In the genomic region with DNA sequence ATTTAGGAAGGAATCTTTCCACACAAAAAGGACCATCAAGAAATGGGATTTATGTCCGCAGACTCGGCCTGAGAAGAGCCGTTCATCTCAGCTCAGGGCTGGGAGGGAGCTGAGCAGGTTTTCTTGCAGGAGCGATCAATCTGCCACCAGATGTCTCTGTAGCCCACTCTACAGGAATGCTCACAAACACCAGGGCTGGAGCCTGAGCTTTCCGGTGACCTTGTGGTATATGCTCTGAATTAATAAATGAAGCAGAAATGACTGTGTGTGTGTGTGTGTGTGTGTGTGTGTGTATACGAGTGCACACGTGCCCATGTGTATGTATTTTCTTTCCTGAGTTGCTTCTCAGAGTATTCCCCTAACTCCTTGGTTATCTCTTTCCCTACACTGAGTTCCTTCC, we compare ENCODE assay signal across 8 cellular contexts. TPM values are rescaled to one million over a fixed set of nuclear protein-coding genes. Genes with fewer than 3 reads are reported as not detected.
DNase-seq lines count a peak whose midpoint lies in the region; ATAC-seq, FAIRE-seq and TF ChIP-seq lines count a peak whose summit lies in the region.

No MANE protein-coding gene starts in this region.

- TF ChIP-seq EP300 in A549 (IDR thresholded peaks at IDR 0.05): no peak

- no peak overlapping the region for H3K4me2 ChIP-seq in A549

- H3K9me3 ChIP-seq in A549 (no peaks in the 10 kb centered on the region), tibial artery (no peaks in the 10 kb centered on the region)
- H3K9me3 ChIP-seq in effector memory CD4-positive, alpha-beta T cell (ENCODE audit: control insufficient read depth, low read length): no peaks in the 10 kb centered on the region

- POLR2A ChIA-PET in A549 (lab: Yijun Ruan, JAX): interaction anchor here (0.5 to 0.6 kb wide), 2 partner anchors 629 to 1407 kb away, joined by 3 to 5 read pairs; no protein-coding TSS in a partner anchor

- H3K27me3 ChIP-seq in tibial artery: no peaks in the 10 kb centered on the region
- no peaks in the 10 kb centered on the region for H3K27me3 ChIP-seq in effector memory CD4-positive, alpha-beta T cell (replicated peaks; ENCODE audit: control insufficient read depth, insufficient read depth, low read length, poor library complexity, severe bottlenecking)

- no peaks in the 10 kb centered on the region for H3K4me1 ChIP-seq in A549
- peaks cover 0 to 10% (median 3%) of the 10 kb centered on the region in 4 donors for H3K4me1 ChIP-seq in tibial artery
- no peaks in the 10 kb centered on the region for H3K4me1 ChIP-seq in effector memory CD4-positive, alpha-beta T cell (ENCODE audit: control insufficient read depth, insufficient read depth, low read length, poor library complexity, severe bottlenecking)

- FAIRE-seq in A549 (lab: Jason Lieb, UNC): no peak

- CTCF ChIA-PET in A549 (lab: Yijun Ruan, JAX): interaction anchor here (0.5 to 2.9 kb wide), 29 partner anchors 9 to 1496 kb away, joined by 3 to 16 read pairs (median 3); no protein-coding TSS in a partner anchor

- TF ChIP-seq CTCF in A549 (IDR thresholded peaks at IDR 0.05) (peak; percentile 58), tibial artery (IDR thresholded peaks at IDR 0.05) (peak; percentile 39 to 43)

- intact Hi-C loops in tibial artery (cut with DNase I; ENCODE audit: low total_unique reads): loop anchor here (10.0 kb wide), 1 partner anchor 1505 kb away; no protein-coding TSS in a partner anchor

- no peak for TF ChIP-seq POLR2A in A549 (IDR thresholded peaks at IDR 0.05; ENCODE audit: low read length)

- H3K4me3 ChIP-seq in A549 (no peak overlapping the region), tibial artery (no peak overlapping the region)
- no peak overlapping the region for H3K4me3 ChIP-seq in effector memory CD4-positive, alpha-beta T cell (ENCODE audit: insufficient read depth, low read depth, low read length, poor library complexity, severe bottlenecking)

- no peaks in the 10 kb centered on the region for H3K36me3 ChIP-seq in tibial artery
- H3K36me3 ChIP-seq in effector memory CD4-positive, alpha-beta T cell (ENCODE audit: control insufficient read depth, insufficient read depth, low read length): peaks cover 11% of the 10 kb centered on the region

- DNase-seq in A549 (ENCODE audit: low read depth in 1 of 2, low spot score in 1 of 2) (peak; percentile 51 to 58), GM04504 (ENCODE audit: low read depth) (peak; percentile 24), HT1080 (ENCODE audit: low read depth) (peak; percentile 64), OCI-M1 (lab: John Stamatoyannopoulos, UW) (peak; percentile 82), cerebellum (ENCODE audit: low spot score) (peak; percentile 79), left kidney (ENCODE audit: low read depth, low spot score) (peak; percentile 91), tibial artery (peak in 1 of 2 donors; percentile 26)
- no peak for DNase-seq in effector memory CD4-positive, alpha-beta T cell

- peak; percentile 90 to 96 for ATAC-seq in A549

- peak; percentile 71 to 78 for TF ChIP-seq RAD21 in A549 (conservative IDR thresholded peaks at IDR 0.05 in 1 of 2, IDR thresholded peaks at IDR 0.05 in 1 of 2)

- H3K27ac ChIP-seq in A549 (0 out of 6 replicates have a peak overlapping the region, but pooled peaks of 1 of the 2 experiments have one; percentile 6), tibial artery (no peak overlapping the region)
- H3K27ac ChIP-seq in effector memory CD4-positive, alpha-beta T cell (ENCODE audit: insufficient read depth, low read length, poor library complexity, severe bottlenecking): no peak overlapping the region

- WGBS in A549 (ENCODE audit: missing lambda C conversion rate): 34% methylated on average over 7 of the region's 7 CpGs

TF ChIP-seq in A549, 52 proteins besides CTCF, POLR2A, EP300 and RAD21:
- no peak for TF ChIP-seq ZFP36 (IDR thresholded peaks at IDR 0.05; ENCODE audit: borderline replicate concordance, partially characterized antibody)
- no peak for TF ChIP-seq PHF8 (IDR thresholded peaks at IDR 0.05; ENCODE audit: borderline replicate concordance, low read depth)
- TF ChIP-seq, protein P1, sequence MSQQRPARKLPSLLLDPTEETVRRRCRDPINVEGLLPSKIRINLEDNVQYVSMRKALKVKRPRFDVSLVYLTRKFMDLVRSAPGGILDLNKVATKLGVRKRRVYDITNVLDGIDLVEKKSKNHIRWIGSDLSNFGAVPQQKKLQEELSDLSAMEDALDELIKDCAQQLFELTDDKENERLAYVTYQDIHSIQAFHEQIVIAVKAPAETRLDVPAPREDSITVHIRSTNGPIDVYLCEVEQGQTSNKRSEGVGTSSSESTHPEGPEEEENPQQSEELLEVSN (IDR thresholded peaks at IDR 0.05; ENCODE audit: borderline replicate concordance, low read depth): no peak
- TF ChIP-seq FOSB (CRISPR knock-in tag; IDR thresholded peaks at IDR 0.05): no peak
- peak; percentile 62 for TF ChIP-seq SMC3 (IDR thresholded peaks at IDR 0.05)

RNA-seq across cellular contexts. Expression of a gene that starts 12.0 kb away (rescaled TPM):
- polyA plus RNA-seq in A549 (2011; rRNA removed) (0.94 and 1.2 TPM in 2 replicates), A549 (2017; fragmentation: RNase III; extraction: RNeasy Plus Mini Kit Qiagen cat#74134 plus additional on column Dnase treatment) (0.79 to 1.2 TPM (median 0.83 TPM) in 3 replicates)
- 0.45 and 0.60 TPM in 2 replicates for polyA plus RNA-seq in A549 (2012; cell fraction: cytosol; rRNA removed)
- 0.26 and 0.49 TPM in 2 replicates for polyA plus RNA-seq in A549 (2012; cell fraction: nucleus; rRNA removed)
- polyA minus RNA-seq in A549 (2011; rRNA and poly(A)+ RNA removed): 0.50 and 0.63 TPM in 2 replicates
- total RNA-seq in HT1080 (2014; rRNA removed; shearing (Covaris generic)): 8.3 and 9.6 TPM in 2 replicates
- 6.0 and 6.7 TPM in 2 replicates for polyA plus RNA-seq in HT1080 (2015; cell fraction: cytosol; rRNA removed)
- polyA plus RNA-seq in HT1080 (2015; cell fraction: nucleus; rRNA removed): 2.9 and 3.5 TPM in 2 replicates
- total RNA-seq in cerebellum: 19.7 TPM

Comparison
In these comparisons a context has a peak if more than half of its experiments do, and no peak if none do; other contexts are left out.
1. DNase-seq: peak in A549 (2 of 2), GM04504 (single experiment), HT1080 (single experiment), OCI-M1 (single experiment), cerebellum (single experiment) and left kidney (single experiment); none in effector memory CD4-positive, alpha-beta T cell (0 of 3).